25 cellular contexts compared by ENCODE assay signal in the genomic region with DNA sequence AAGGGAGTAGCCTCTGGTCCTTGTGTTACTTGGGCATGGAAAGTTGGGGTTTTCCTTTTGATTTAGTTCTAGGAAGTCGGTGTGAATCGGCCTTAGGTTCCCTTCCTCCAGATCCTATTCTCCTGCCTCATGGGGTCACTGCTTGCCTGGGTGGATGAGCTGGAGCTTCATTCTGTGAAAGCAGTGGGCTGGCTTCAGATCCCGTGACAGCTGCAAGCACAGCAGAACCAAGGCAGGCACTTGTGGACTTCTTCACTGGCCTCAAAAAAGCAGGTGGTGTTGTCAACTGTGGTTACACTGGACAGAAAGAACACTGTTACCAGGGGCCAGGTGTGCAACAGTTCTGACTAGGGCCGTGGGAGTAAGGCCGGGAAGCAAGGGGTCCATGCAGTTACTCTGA.
DNase-seq lines count a peak whose midpoint lies in the region; ATAC-seq and TF ChIP-seq lines count a peak whose summit lies in the region.
"Had no signal": no experiment of that assay in that cellular context is flagged by ENCODE, and none has a peak within 500 bp of the region (broad histone marks: within the 10 kb centered on the region; RNA-seq: fewer than 3 reads in every experiment).

No MANE protein-coding gene starts in this region.

- no peak overlapping the region for H2BK120ac ChIP-seq in neuronal stem cell (ENCODE audit: low read depth, low read length)

- BruUV-seq in OCI-LY7 (replicated peaks; lab: Mats Ljungman, UMichigan), result no TSS peak

- no peak overlapping the region for H3K23ac ChIP-seq in neuronal stem cell (ENCODE audit: low read depth, low read length, poor library complexity)

- H3K79me2 ChIP-seq in OCI-LY7 (ENCODE audit: insufficient read depth, low read depth, low read length), result peaks cover 18% of the 10 kb centered on the region; the same call in 1 of the 2 replicates
- H3K79me2 ChIP-seq in smooth muscle cell (ENCODE audit: low read depth), result peaks cover 29% of the 10 kb centered on the region

- CTCF ChIA-PET in OCI-LY7 (lab: Charles Lee; ENCODE audit: unreplicated experiment), result no interaction called here

- no peak overlapping the region for H2BK5ac ChIP-seq in neuronal stem cell (ENCODE audit: low read length)

- H3F3A ChIP-seq in smooth muscle cell (ENCODE audit: low read depth), result no peaks in the 10 kb centered on the region

- no peak for TF ChIP-seq CTCF in OCI-LY7 (conservative IDR thresholded peaks at IDR 0.05; ENCODE audit: low read length)
- TF ChIP-seq CTCF in mucosa of descending colon (IDR thresholded peaks at IDR 0.05), result no peak
- no peak for TF ChIP-seq CTCF in smooth muscle cell (IDR thresholded peaks at IDR 0.05; ENCODE audit: borderline replicate concordance, insufficient read depth, poor library complexity, severe bottlenecking)

- no peak overlapping the region for H3K18ac ChIP-seq in neuronal stem cell (ENCODE audit: low read length)

- peaks cover 0 to 46% (median 29%) of the 10 kb centered on the region in 11 experiments; a peak in 18 of 22 replicates for H3K36me3 ChIP-seq in BLaER1 treated with 17β-estradiol and CSF1 and Interleukin-3, amounts not matched to agents 10 nM and 100 nM
- H3K36me3 ChIP-seq in OCI-LY7 (ENCODE audit: insufficient read depth, low read length) (peaks cover 6% of the 10 kb centered on the region), neuronal stem cell (replicated peaks in 1 of 2; ENCODE audit: control insufficient read depth in 2 of 2, insufficient read depth in 2 of 2, low read length in 2 of 2) (no peaks in the 10 kb centered on the region), mucosa of descending colon (ENCODE audit: low read depth) (no peaks in the 10 kb centered on the region), smooth muscle cell (ENCODE audit: low read depth) (no peaks in the 10 kb centered on the region)
- H3K36me3 ChIP-seq: ascending aorta, HAP-1, lower lobe of right lung had no signal

- DNase-seq in NCI-H510A treated with DMSO at 0.1 percent for 48 hours (lab: John Stamatoyannopoulos, UW), result peak; percentile 26
- DNase-seq in NCI-H510A (lab: John Stamatoyannopoulos, UW), result no peak
- DNase-seq in OCI-LY7 (ENCODE audit: low spot score), result peak; percentile 13
- no peak for DNase-seq in neuronal stem cell (ENCODE audit: low spot score)
- DNase-seq in mucosa of descending colon, result no peak
- no peak for DNase-seq in DMS 273 treated with DMSO at 0.1 percent for 48 hours (lab: John Stamatoyannopoulos, UW)
- no peak for DNase-seq in smooth muscle cell (lab: John Stamatoyannopoulos, UW; ENCODE audit: unreplicated experiment)
- DNase-seq: activated B cell treated with CpG ODN at 0.5 μM for 24 hours; activated naive CD8-positive, alpha-beta T cell treated with anti-CD3 and anti-CD28 coated beads for 36 hours; effector CD8-positive, alpha-beta T cell; hypothalamus; KG1; lower lobe of right lung; midbrain; MM.1S; NCI-H1105 treated with DMSO at 0.1 percent for 48 hours; NCI-H2029; NCI-H226; small intestine; stimulated activated naive CD8-positive, alpha-beta T cell treated with anti-CD3 and anti-CD28 coated beads, Interleukin-15, Interleukin-2, amounts not matched to agents 100 U/mL and 50 U/mL, for 24 hours; testis had no signal

- ATAC-seq in mucosa of descending colon, result no peak
- ATAC-seq: lower lobe of right lung; stimulated activated naive CD8-positive, alpha-beta T cell treated with anti-CD3 and anti-CD28 coated beads, Interleukin-15, Interleukin-2, amounts not matched to agents 100 U/mL and 50 U/mL, for 24 hours had no signal

- H2BK12ac ChIP-seq in neuronal stem cell (ENCODE audit: low read length), result no peak overlapping the region

- no peaks in the 10 kb centered on the region for H3K9me2 ChIP-seq in OCI-LY7 (ENCODE audit: insufficient read depth, low read length)

- no peak overlapping the region for H4K8ac ChIP-seq in neuronal stem cell (ENCODE audit: low read depth, low read length)

- H2AFZ ChIP-seq in OCI-LY7 (ENCODE audit: low read length) (peak overlapping the region; percentile 24; the same call in 1 of the 2 replicates), neuronal stem cell (ENCODE audit: low read length) (no peak overlapping the region), smooth muscle cell (ENCODE audit: low read depth) (no peak overlapping the region)

- H3K27me3 ChIP-seq in BLaER1 treated with 17β-estradiol and CSF1 and Interleukin-3, amounts not matched to agents 10 nM and 100 nM, result no peaks in the 10 kb centered on the region
- H3K27me3 ChIP-seq in neuronal stem cell (ENCODE audit: control insufficient read depth in 3 of 3, insufficient read depth in 3 of 3, low read depth in 1 of 3, low read length in 3 of 3), result no peaks in the 10 kb centered on the region
- no peaks in the 10 kb centered on the region for H3K27me3 ChIP-seq in smooth muscle cell (ENCODE audit: low read depth)
- H3K27me3 ChIP-seq: ascending aorta, testis had no signal

- H3K9me3 ChIP-seq in BLaER1 treated with 17β-estradiol and CSF1 and Interleukin-3, amounts not matched to agents 10 nM and 100 nM (replicated peaks in 1 of 11), result peaks cover 15 to 50% (median 43%) of the 10 kb centered on the region in 11 experiments; a peak in 21 of 22 replicates
- H3K9me3 ChIP-seq in OCI-LY7 (ENCODE audit: low read length) (peaks cover 6% of the 10 kb centered on the region; the same call in 1 of the 2 replicates), neuronal stem cell (replicated peaks in 1 of 2; ENCODE audit: control insufficient read depth in 2 of 2, insufficient read depth in 1 of 2, low read depth in 1 of 2, low read length in 2 of 2) (no peaks in the 10 kb centered on the region), mucosa of descending colon (no peaks in the 10 kb centered on the region), smooth muscle cell (replicated peaks; ENCODE audit: low read depth) (no peaks in the 10 kb centered on the region)
- H3K9me3 ChIP-seq: ascending aorta, HAP-1, lower lobe of right lung, testis had no signal

- H2AK5ac ChIP-seq in neuronal stem cell (ENCODE audit: low read depth, low read length), result peak overlapping the region; percentile 67

- no peaks in the 10 kb centered on the region for H3K79me1 ChIP-seq in neuronal stem cell (ENCODE audit: low read depth, low read length)

- peak overlapping the region in 9 of 11 experiments; percentile 8 to 98 (median 92); a peak in 17 of 22 replicates for H3K27ac ChIP-seq in BLaER1 treated with 17β-estradiol and CSF1 and Interleukin-3, amounts not matched to agents 10 nM and 100 nM
- H3K27ac ChIP-seq in OCI-LY7 (ENCODE audit: low read depth, low read length, poor library complexity, severe bottlenecking) (no peak overlapping the region), neuronal stem cell (replicated peaks; ENCODE audit: low read length) (no peak overlapping the region), smooth muscle cell (ENCODE audit: low read depth) (no peak overlapping the region)
- H3K27ac ChIP-seq: ascending aorta, coronary artery, lower lobe of right lung, testis had no signal

- peak overlapping the region in 6 of 11 experiments; percentile 58 to 89 (median 82); a peak in 12 of 22 replicates for H3K9ac ChIP-seq in BLaER1 treated with 17β-estradiol and CSF1 and Interleukin-3, amounts not matched to agents 10 nM and 100 nM
- H3K9ac ChIP-seq in neuronal stem cell (ENCODE audit: low read depth, low read length, poor library complexity), result no peak overlapping the region
- H3K9ac ChIP-seq in smooth muscle cell (ENCODE audit: low read depth), result no peak overlapping the region

- H2BK15ac ChIP-seq in neuronal stem cell (ENCODE audit: low read length), result no peak overlapping the region

- no peaks in the 10 kb centered on the region for H4K20me1 ChIP-seq in BLaER1 treated with 17β-estradiol and CSF1 and Interleukin-3, amounts not matched to agents 10 nM and 100 nM
- no peaks in the 10 kb centered on the region for H4K20me1 ChIP-seq in OCI-LY7 (ENCODE audit: insufficient read depth, low read length)
- H4K20me1 ChIP-seq in smooth muscle cell (ENCODE audit: low read depth), result peaks cover 13% of the 10 kb centered on the region

- H3K14ac ChIP-seq in neuronal stem cell (ENCODE audit: low read length), result no peak overlapping the region

- no CpG with 5 or more reads among the region's 5 CpGs for WGBS in neuronal stem cell (ENCODE audit: extremely low coverage in 2 of 2, insufficient read length in 2 of 2, insufficient replicate concordance in 1 of 2), 2 donors
- 94% methylated on average over 5 of the region's 5 CpGs for WGBS in smooth muscle cell (ENCODE audit: low lambda C conversion rate)

- peaks cover 66 to 80% (median 72%) of the 10 kb centered on the region in 10 experiments for H3K4me1 ChIP-seq in BLaER1 treated with 17β-estradiol and CSF1 and Interleukin-3, amounts not matched to agents 10 nM and 100 nM
- H3K4me1 ChIP-seq in OCI-LY7 (ENCODE audit: insufficient read depth, low read length, poor library complexity, severe bottlenecking), result peaks cover 32% of the 10 kb centered on the region
- H3K4me1 ChIP-seq in neuronal stem cell (ENCODE audit: control insufficient read depth in 2 of 2, insufficient read depth in 1 of 2, low read depth in 1 of 2, low read length in 2 of 2), result no peaks in the 10 kb centered on the region
- no peaks in the 10 kb centered on the region for H3K4me1 ChIP-seq in mucosa of descending colon (ENCODE audit: low read depth)
- H3K4me1 ChIP-seq in smooth muscle cell (ENCODE audit: low read depth), result no peaks in the 10 kb centered on the region
- H3K4me1 ChIP-seq: testis had no signal

- H3K4me3 ChIP-seq in BLaER1 treated with 17β-estradiol and CSF1 and Interleukin-3, amounts not matched to agents 10 nM and 100 nM, result peak overlapping the region in 2 of 10 experiments; percentile 17 to 20; a peak in 1 of 20 replicates
- no peak overlapping the region for H3K4me3 ChIP-seq in OCI-LY7 (ENCODE audit: low read depth, low read length, poor library complexity, severe bottlenecking)
- H3K4me3 ChIP-seq in neuronal stem cell (ENCODE audit: low read length in 2 of 2), result no peak overlapping the region
- H3K4me3 ChIP-seq in mucosa of descending colon, result no peak overlapping the region
- no peak overlapping the region for H3K4me3 ChIP-seq in smooth muscle cell
- H3K4me3 ChIP-seq: ascending aorta, coronary artery, HAP-1, lower lobe of right lung, testis had no signal

- H4K91ac ChIP-seq in neuronal stem cell (ENCODE audit: low read depth, low read length, poor library complexity), result no peak overlapping the region

- peak overlapping the region; percentile 61 to 96 (median 88) for H3K4me2 ChIP-seq in BLaER1 treated with 17β-estradiol and CSF1 and Interleukin-3, amounts not matched to agents 10 nM and 100 nM
- H3K4me2 ChIP-seq in OCI-LY7 (ENCODE audit: low read length) (no peak overlapping the region), neuronal stem cell (ENCODE audit: insufficient read depth, low read length, poor library complexity, severe bottlenecking) (no peak overlapping the region), smooth muscle cell (no peak overlapping the region)

- H3K4ac ChIP-seq in neuronal stem cell (ENCODE audit: low read length), result no peak overlapping the region

- intact Hi-C loops in OCI-LY7 (cut with micrococcal nuclease; ENCODE audit: unreplicated experiment), result no loop called here
- intact Hi-C loops in mucosa of descending colon (cut with DNase I, micrococcal nuclease), result no loop called here

- POLR2A ChIA-PET in OCI-LY7 (lab: Charles Lee), result no interaction called here

Comparison
In these comparisons a context has a peak if more than half of its experiments do, and no peak if none do; other contexts are left out.
1. DNase-seq: peak in NCI-H510A treated with DMSO at 0.1 percent for 48 hours (single experiment) and OCI-LY7 (single experiment); none in NCI-H510A (single experiment), neuronal stem cell (single experiment), mucosa of descending colon (0 of 3), DMS 273 treated with DMSO at 0.1 percent for 48 hours (single experiment) and smooth muscle cell (single experiment).
2. H3K27ac ChIP-seq: peak in BLaER1 treated with 17β-estradiol and CSF1 and Interleukin-3, amounts not matched to agents 10 nM and 100 nM (9 of 11); none in OCI-LY7 (single experiment), neuronal stem cell (single experiment) and smooth muscle cell (single experiment).
3. H3K4me2 ChIP-seq: peak in BLaER1 treated with 17β-estradiol and CSF1 and Interleukin-3, amounts not matched to agents 10 nM and 100 nM (11 of 11); none in OCI-LY7 (single experiment), neuronal stem cell (single experiment) and smooth muscle cell (single experiment).
4. H3K9ac ChIP-seq: peak in BLaER1 treated with 17β-estradiol and CSF1 and Interleukin-3, amounts not matched to agents 10 nM and 100 nM (6 of 11); none in neuronal stem cell (single experiment) and smooth muscle cell (single experiment).